ENCODE assay signal across 10 cellular contexts in genomic region chr9:35661756-35662350, GRCh38. TPM values are rescaled to one million over a fixed set of nuclear protein-coding genes. Genes with fewer than 3 reads are reported as not detected.
DNase-seq lines count a peak whose midpoint lies in the region; ATAC-seq, FAIRE-seq and TF ChIP-seq lines count a peak whose summit lies in the region.
"Had no signal": no experiment of that assay in that cellular context is flagged by ENCODE, and none has a peak within 500 bp of the region (broad histone marks: within the 10 kb centered on the region; RNA-seq: fewer than 3 reads in every experiment).

No MANE protein-coding gene starts in this region.

- H2AFZ ChIP-seq in ACC112 (ENCODE audit: low read length, unreplicated experiment): no peak overlapping the region
- H2AFZ ChIP-seq in GM12878 (ENCODE audit: control insufficient read depth, low read depth, low read length): no peak overlapping the region

- CTCF ChIA-PET in GM12878 (lab: Yijun Ruan, JAX): interaction anchor here (0.6 to 13.5 kb wide), 23 partner anchors 9 to 164 kb away, joined by 3 to 227 read pairs (median 7); partner anchors contain the start of genes CA9, CREB3, HINT2 and SIT1

- peaks cover 29% of the 10 kb centered on the region for H3K79me2 ChIP-seq in ACC112 (ENCODE audit: control insufficient read depth, insufficient read depth, low read length, unreplicated experiment)
- H3K79me2 ChIP-seq in GM12878 (ENCODE audit: control insufficient read depth, insufficient read depth, low read length): peaks cover 43% of the 10 kb centered on the region

- RAD21 ChIA-PET in GM12878 (lab: Charles Lee; ENCODE audit: unreplicated experiment): interaction anchor here (0.5 to 9.7 kb wide), 10 partner anchors 14 to 165 kb away, joined by 3 to 95 read pairs (median 7); partner anchors contain the start of genes CREB3, GBA2, RGP1 and SIT1

- DNase-seq in Jurkat, Clone E6-1 (ENCODE audit: low read depth, low spot score): peak; percentile 55
- no peak for DNase-seq in GM12878 (ENCODE audit: low read depth, low spot score)
- DNase-seq in naive thymus-derived CD8-positive, alpha-beta T cell: peak in 4 of 10 donors; percentile 30 to 46 (median 38)
- no peak for DNase-seq in cerebellum (ENCODE audit: low spot score)
- DNase-seq in GM19240 (ENCODE audit: insufficient read length, low spot score): no peak
- no peak for DNase-seq in A172 (ENCODE audit: low spot score)
- DNase-seq: upper lobe of right lung had no signal

- H3K9ac ChIP-seq in GM12878 (ENCODE audit: control insufficient read depth, insufficient read depth, low read length): peak overlapping the region; percentile 9; the same call in 1 of the 2 replicates

- intact Hi-C loops in GM12878 (cut with micrococcal nuclease; ENCODE audit: unreplicated experiment): no loop called here

- H3K4me1 ChIP-seq in ACC112 (ENCODE audit: control insufficient read depth, insufficient read depth, low read length, unreplicated experiment) (peaks cover 69% of the 10 kb centered on the region), GM12878 (ENCODE audit: control insufficient read depth, insufficient read depth, low read length) (peaks cover 43% of the 10 kb centered on the region)

- WGBS in GM12878 (ENCODE audit: insufficient coverage, insufficient replicate concordance, low lambda C conversion rate, missing lambda C conversion rate): 53% methylated on average over 3 of the region's 3 CpGs

- TF ChIP-seq EP300 in GM12878 (IDR thresholded peaks at IDR 0.05; ENCODE audit: borderline replicate concordance in 1 of 2, control insufficient read depth in 1 of 2, low read depth in 2 of 2, low read length in 2 of 2): no peak

- TF ChIP-seq POLR2A in GM12878 (IDR thresholded peaks at IDR 0.05; ENCODE audit: low read depth, low read length): peak; percentile 1; the same call in 1 of the 2 replicates

- H3K4me3 Mint-ChIP-seq in naive thymus-derived CD8-positive, alpha-beta T cell: peak overlapping the region; percentile 54 to 80 (median 72)

- H3K27me3 Mint-ChIP-seq in naive thymus-derived CD8-positive, alpha-beta T cell: peaks cover 0 to 5% (median 0%) of the 10 kb centered on the region in 5 donors

- POLR2A ChIA-PET in GM12878 (lab: Charles Lee): interaction anchor here (0.7 to 10.9 kb wide), 12 partner anchors 11 to 150 kb away, joined by 3 to 163 read pairs (median 4); partner anchors contain the start of genes CA9, CREB3, SIT1 and SPAG8
- POLR2A ChIA-PET in naive thymus-derived CD8-positive, alpha-beta T cell (lab: Charles Lee): interaction anchor here (1.0 to 8.7 kb wide), 5 partner anchors 15 to 70 kb away, joined by 3 to 180 read pairs (median 6); partner anchors contain the start of genes CREB3, SIT1 and TLN1

- FAIRE-seq in GM12878 (lab: Jason Lieb, UNC): no peak

- no peak overlapping the region for H3K4me3 ChIP-seq in ACC112 (ENCODE audit: low read depth, low read length)
- H3K4me3 ChIP-seq in Jurkat, Clone E6-1 (ENCODE audit: low read length): peak overlapping the region; percentile 20
- H3K4me3 ChIP-seq in GM12878: 0 out of 2 replicates have a peak overlapping the region, but pooled peaks have one; percentile 18
- H3K4me3 ChIP-seq: upper lobe of right lung had no signal

- no peak for TF ChIP-seq RAD21 in GM12878 (IDR thresholded peaks at IDR 0.05; ENCODE audit: insufficient read depth, low read depth, low read length)

- TF ChIP-seq CTCF in GM12878 (IDR thresholded peaks at IDR 0.05 in 2 of 3, conservative IDR thresholded peaks at IDR 0.05 in 1 of 3; ENCODE audit: control insufficient read depth in 2 of 3, extremely low read depth in 1 of 3, insufficient read depth in 1 of 3, low read depth in 3 of 3, low read length in 3 of 3): no peak

- H3K4me2 ChIP-seq in GM12878 (ENCODE audit: control insufficient read depth, insufficient read depth): peak overlapping the region; percentile 55

- H3K9me3 Mint-ChIP-seq in naive thymus-derived CD8-positive, alpha-beta T cell: peaks cover 0 to 6% (median 0%) of the 10 kb centered on the region in 9 donors

- no TSS peak for BruUV-seq in GM12878 (replicated peaks; lab: Mats Ljungman, UMichigan)

- peak overlapping the region; percentile 99 for H3K27ac ChIP-seq in ACC112 (ENCODE audit: low read depth, low read length)
- peak overlapping the region; percentile 45 for H3K27ac ChIP-seq in GM12878 (ENCODE audit: control insufficient read depth, insufficient read depth)

- H3K36me3 ChIP-seq in ACC112 (ENCODE audit: insufficient read depth, low read length) (0 out of 2 replicates have a peak, but pooled peaks cover 6% of the 10 kb centered on the region), GM12878 (ENCODE audit: control insufficient read depth in 2 of 2, insufficient read depth in 2 of 2, low read length in 1 of 2) (peaks cover 6 to 9% of the 10 kb centered on the region in 2 experiments; a peak in 3 of 4 replicates)

- H4K20me1 ChIP-seq in GM12878 (ENCODE audit: control insufficient read depth, insufficient read depth): no peaks in the 10 kb centered on the region

- H3K27me3 ChIP-seq in ACC112 (ENCODE audit: insufficient read depth, low read length) (no peaks in the 10 kb centered on the region), GM12878 (replicated peaks in 1 of 2; ENCODE audit: control insufficient read depth in 2 of 2, insufficient read depth in 2 of 2, low read length in 1 of 2) (no peaks in the 10 kb centered on the region)
- H3K27me3 ChIP-seq: upper lobe of right lung had no signal

- in situ Hi-C loops in GM12878 (cut with MboI): no loop called here

- SMC1A ChIA-PET in GM12878 (lab: Charles Lee; ENCODE audit: uncharacterized antibody, unreplicated experiment): interaction anchor here (0.6 to 12.5 kb wide), 15 partner anchors 8 to 220 kb away, joined by 3 to 145 read pairs (median 3); partner anchors contain the start of genes CREB3, SIT1 and TLN1

- H3K9me3 ChIP-seq in GM12878 (replicated peaks; ENCODE audit: control insufficient read depth, insufficient read depth, low read length): no peaks in the 10 kb centered on the region
- H3K9me3 ChIP-seq: upper lobe of right lung had no signal

- ATAC-seq in GM12878 (no peak), GM19351 (IDR thresholded peaks at IDR 0.05; ENCODE audit: unreplicated experiment) (no peak)
- ATAC-seq in naive thymus-derived CD8-positive, alpha-beta T cell: no peak
- ATAC-seq: SK-N-SH treated with all-trans-retinoic acid at 6 μM for 48 hours, upper lobe of right lung had no signal

- peaks cover 46 to 91% (median 86%) of the 10 kb centered on the region in 4 donors for H3K4me1 Mint-ChIP-seq in naive thymus-derived CD8-positive, alpha-beta T cell

- H3K27ac Mint-ChIP-seq in naive thymus-derived CD8-positive, alpha-beta T cell: peak overlapping the region; percentile 11 to 99 (median 86)

- peaks cover 4 to 29% (median 13%) of the 10 kb centered on the region in 3 donors for H3K36me3 Mint-ChIP-seq in naive thymus-derived CD8-positive, alpha-beta T cell

RNA-seq across cellular contexts. Expression of gene ARHGEF39, which starts 3.1 kb away (rescaled TPM):
- 23.1 TPM for polyA plus RNA-seq in Jurkat, Clone E6-1 (2012; ENCODE audit: insufficient read depth, insufficient read length)
- total RNA-seq in GM12878 (2013; cell fraction: nucleolus; rRNA removed): 9.9 and 10.8 TPM in 2 replicates
- 6.6 and 7.6 TPM in 2 replicates for total RNA-seq in GM12878 (2014; rRNA removed)
- total RNA-seq in GM12878 (2014; rRNA removed; fragmentation: Illumina TruSeq; extraction: Trizol): 8.0 and 8.2 TPM in 2 replicates
- 12.4 and 14.1 TPM in 2 replicates for total RNA-seq in GM12878 (2021)
- polyA plus RNA-seq in GM12878 (2011; ENCODE audit: low read depth): 16.4 TPM
- polyA plus RNA-seq in GM12878 (2011; rRNA removed): 10.8 and 12.3 TPM in 2 replicates
- 13.5 and 13.9 TPM in 2 replicates for polyA plus RNA-seq in GM12878 (2011; cell fraction: cytosol; rRNA removed)
- 25.2 and 38.3 TPM in 2 replicates for polyA plus RNA-seq in GM12878 (2011; cell fraction: nucleus; rRNA removed)
- polyA plus RNA-seq in GM12878 (2012): 4.5 and 7.6 TPM in 2 replicates
- polyA plus RNA-seq in GM12878 (2014; fragmentation: Illumina TruSeq; extraction: Trizol): 12.4 and 15.2 TPM in 2 replicates
- 1 to 10 TPM; 2.0 to 5.0 TPM for polyA plus RNA-seq in GM12878 (2014; fragmentation: Nextera tagmentation; extraction: Ambion mirVana)
- polyA plus RNA-seq in GM12878 (2014; rRNA removed): 14.8 TPM in 2 replicates
- polyA plus RNA-seq in GM12878 (2016; fragmentation: Nextera tagmentation; extraction: Ambion mirVana): 10 to 100 TPM; 25.3 to 28.9 TPM
- polyA minus RNA-seq in GM12878 (2011; rRNA and poly(A)+ RNA removed): 14.3 and 15.0 TPM in 2 replicates
- 5.8 and 6.3 TPM in 2 replicates for polyA minus RNA-seq in GM12878 (2011; cell fraction: cytosol; rRNA and poly(A)+ RNA removed)
- polyA minus RNA-seq in GM12878 (2011; cell fraction: nucleus; rRNA and poly(A)+ RNA removed): 27.9 and 30.0 TPM in 2 replicates
- under 1 TPM in 1 of 2 experiments, not detected in 1; 0.29 TPM for total RNA-seq in naive thymus-derived CD8-positive, alpha-beta T cell
- under 1 TPM; 0.13 to 0.25 (median 0.24) TPM for polyA plus RNA-seq in naive thymus-derived CD8-positive, alpha-beta T cell
- 1.3 TPM for total RNA-seq in cerebellum
- 2.5 and 3.6 TPM in 2 replicates for total RNA-seq in A172 (2014; rRNA removed; shearing (Covaris generic))

RNA-seq across cellular contexts. Expression of gene CCDC107, which starts 3.8 kb away (rescaled TPM):
- 38.7 TPM for polyA plus RNA-seq in Jurkat, Clone E6-1 (2012; ENCODE audit: insufficient read depth, insufficient read length)
- 6.3 and 7.0 TPM in 2 replicates for total RNA-seq in GM12878 (2013; cell fraction: nucleolus; rRNA removed)
- total RNA-seq in GM12878 (2014; rRNA removed): 9.4 and 13.2 TPM in 2 replicates
- total RNA-seq in GM12878 (2014; rRNA removed; fragmentation: Illumina TruSeq; extraction: Trizol): 6.2 and 6.3 TPM in 2 replicates
- total RNA-seq in GM12878 (2021): 10.6 and 11.8 TPM in 2 replicates
- polyA plus RNA-seq in GM12878 (2011; ENCODE audit: low read depth): 4.9 TPM
- 8.6 and 10.5 TPM in 2 replicates for polyA plus RNA-seq in GM12878 (2011; rRNA removed)
- 8.7 and 13.0 TPM in 2 replicates for polyA plus RNA-seq in GM12878 (2011; cell fraction: cytosol; rRNA removed)
- 9.3 and 11.8 TPM in 2 replicates for polyA plus RNA-seq in GM12878 (2011; cell fraction: nucleus; rRNA removed)
- polyA plus RNA-seq in GM12878 (2012): 11.4 and 12.6 TPM in 2 replicates
- 5.9 and 6.7 TPM in 2 replicates for polyA plus RNA-seq in GM12878 (2014; fragmentation: Illumina TruSeq; extraction: Trizol)
- polyA plus RNA-seq in GM12878 (2014; fragmentation: Nextera tagmentation; extraction: Ambion mirVana): under 1 TPM; 0.19 to 0.90 TPM
- polyA plus RNA-seq in GM12878 (2014; rRNA removed): 14.3 and 16.0 TPM in 2 replicates
- 10 to 100 TPM; 15.6 to 18.3 TPM for polyA plus RNA-seq in GM12878 (2016; fragmentation: Nextera tagmentation; extraction: Ambion mirVana)
- 3.4 and 6.7 TPM in 2 replicates for polyA minus RNA-seq in GM12878 (2011; rRNA and poly(A)+ RNA removed)
- 2.3 and 3.1 TPM in 2 replicates for polyA minus RNA-seq in GM12878 (2011; cell fraction: cytosol; rRNA and poly(A)+ RNA removed)
- polyA minus RNA-seq in GM12878 (2011; cell fraction: nucleus; rRNA and poly(A)+ RNA removed): 2.8 and 4.1 TPM in 2 replicates
- 10 to 100 TPM; 13.8 to 16.6 TPM for total RNA-seq in naive thymus-derived CD8-positive, alpha-beta T cell
- 10 to 100 TPM; 45.9 to 59.0 (median 51.5) TPM for polyA plus RNA-seq in naive thymus-derived CD8-positive, alpha-beta T cell
- total RNA-seq in cerebellum: 8.9 TPM
- 5.7 and 12.6 TPM in 2 replicates for total RNA-seq in A172 (2014; rRNA removed; shearing (Covaris generic))

RNA-seq across cellular contexts. Expression of gene RMRP, which starts 4.0 kb away (rescaled TPM):
- not detected for polyA plus RNA-seq in Jurkat, Clone E6-1 (2012; ENCODE audit: insufficient read depth, insufficient read length)
- total RNA-seq in GM12878 (2013; cell fraction: nucleolus; rRNA removed): 15,728 and 37,247 TPM in 2 replicates
- total RNA-seq in GM12878 (2014; rRNA removed) (34,892 and 42,450 TPM in 2 replicates), GM12878 (2014; rRNA removed; fragmentation: Illumina TruSeq; extraction: Trizol) (6,746 and 12,076 TPM in 2 replicates), GM12878 (2021) (18,533 and 18,901 TPM in 2 replicates), cerebellum (172,488 TPM)
- not detected for polyA plus RNA-seq in GM12878 (2011; ENCODE audit: low read depth)
- polyA plus RNA-seq in GM12878 (2011; rRNA removed) (3.8 and 12.0 TPM in 2 replicates), GM12878 (2014; fragmentation: Illumina TruSeq; extraction: Trizol) (not detected in 2 replicates), GM12878 (2014; fragmentation: Nextera tagmentation; extraction: Ambion mirVana) (not detected), GM12878 (2014; rRNA removed) (760 and 1,065 TPM in 2 replicates), GM12878 (2016; fragmentation: Nextera tagmentation; extraction: Ambion mirVana) (10 to 100 TPM in 1 of 2 experiments, not detected in 1; 13.3 TPM)
- polyA plus RNA-seq in GM12878 (2011; cell fraction: cytosol; rRNA removed): 152 TPM in 1 of 2 replicates, not detected in the other
- polyA plus RNA-seq in GM12878 (2011; cell fraction: nucleus; rRNA removed): 4,598 and 4,771 TPM in 2 replicates
- polyA plus RNA-seq in GM12878 (2012): 62.9 TPM in 1 of 2 replicates, not detected in the other
- 9,902 and 51,214 TPM in 2 replicates for polyA minus RNA-seq in GM12878 (2011; rRNA and poly(A)+ RNA removed)
- polyA minus RNA-seq in GM12878 (2011; cell fraction: cytosol; rRNA and poly(A)+ RNA removed): 10,750 and 21,317 TPM in 2 replicates
- polyA minus RNA-seq in GM12878 (2011; cell fraction: nucleus; rRNA and poly(A)+ RNA removed): 140,969 and 152,974 TPM in 2 replicates
- over 10,000 TPM; 14,495 to 21,271 TPM for total RNA-seq in naive thymus-derived CD8-positive, alpha-beta T cell
- 10 to 100 TPM in 1 of 3 donors, not detected in 2; 33.0 TPM for polyA plus RNA-seq in naive thymus-derived CD8-positive, alpha-beta T cell
- 1,768 and 6,657 TPM in 2 replicates for total RNA-seq in A172 (2014; rRNA removed; shearing (Covaris generic))

RNA-seq across cellular contexts. Expression of gene SIT1, which starts 11.1 kb away (rescaled TPM):
- polyA plus RNA-seq in Jurkat, Clone E6-1 (2012; ENCODE audit: insufficient read depth, insufficient read length): 230 TPM
- 31.5 and 33.0 TPM in 2 replicates for total RNA-seq in GM12878 (2013; cell fraction: nucleolus; rRNA removed)
- 115 and 119 TPM in 2 replicates for total RNA-seq in GM12878 (2014; rRNA removed)
- total RNA-seq in GM12878 (2014; rRNA removed; fragmentation: Illumina TruSeq; extraction: Trizol): 55.0 and 55.6 TPM in 2 replicates
- 83.3 and 84.9 TPM in 2 replicates for total RNA-seq in GM12878 (2021)
- 38.2 TPM for polyA plus RNA-seq in GM12878 (2011; ENCODE audit: low read depth)
- polyA plus RNA-seq in GM12878 (2011; rRNA removed): 20.1 and 29.1 TPM in 2 replicates
- polyA plus RNA-seq in GM12878 (2011; cell fraction: cytosol; rRNA removed): 42.7 and 45.9 TPM in 2 replicates
- 16.1 and 23.4 TPM in 2 replicates for polyA plus RNA-seq in GM12878 (2011; cell fraction: nucleus; rRNA removed)
- 88.6 and 91.7 TPM in 2 replicates for polyA plus RNA-seq in GM12878 (2012)
- polyA plus RNA-seq in GM12878 (2014; fragmentation: Illumina TruSeq; extraction: Trizol): 26.3 and 44.9 TPM in 2 replicates
- 10 to 100 TPM in 1 of 2 experiments, under 1 TPM in 1; 0.97 to 12.1 TPM for polyA plus RNA-seq in GM12878 (2014; fragmentation: Nextera tagmentation; extraction: Ambion mirVana)
- 137 and 147 TPM in 2 replicates for polyA plus RNA-seq in GM12878 (2014; rRNA removed)
- 10 to 100 TPM; 63.8 to 77.8 TPM for polyA plus RNA-seq in GM12878 (2016; fragmentation: Nextera tagmentation; extraction: Ambion mirVana)
- 5.4 and 16.1 TPM in 2 replicates for polyA minus RNA-seq in GM12878 (2011; rRNA and poly(A)+ RNA removed)
- polyA minus RNA-seq in GM12878 (2011; cell fraction: cytosol; rRNA and poly(A)+ RNA removed): 3.6 and 8.9 TPM in 2 replicates
- polyA minus RNA-seq in GM12878 (2011; cell fraction: nucleus; rRNA and poly(A)+ RNA removed): 4.1 and 5.0 TPM in 2 replicates
- total RNA-seq in naive thymus-derived CD8-positive, alpha-beta T cell: 10 to 100 TPM; 24.2 to 25.4 TPM
- polyA plus RNA-seq in naive thymus-derived CD8-positive, alpha-beta T cell: 100 to 1,000 TPM in 1 of 3 donors, 10 to 100 TPM in 2; 82.2 to 128 (median 91.6) TPM
- not detected for total RNA-seq in cerebellum
- total RNA-seq in A172 (2014; rRNA removed; shearing (Covaris generic)): not detected in 2 replicates

RNA-seq across cellular contexts. Expression of gene CA9, which starts 11.9 kb away (rescaled TPM):
- 1.3 TPM for polyA plus RNA-seq in Jurkat, Clone E6-1 (2012; ENCODE audit: insufficient read depth, insufficient read length)
- total RNA-seq in GM12878 (2013; cell fraction: nucleolus; rRNA removed): 1.7 and 3.2 TPM in 2 replicates
- 2.7 and 5.8 TPM in 2 replicates for total RNA-seq in GM12878 (2014; rRNA removed)
- 0.89 and 1.3 TPM in 2 replicates for total RNA-seq in GM12878 (2014; rRNA removed; fragmentation: Illumina TruSeq; extraction: Trizol)
- total RNA-seq in GM12878 (2021): 4.0 TPM in 2 replicates
- polyA plus RNA-seq in GM12878 (2011; ENCODE audit: low read depth): 3.7 TPM
- 4.7 and 6.6 TPM in 2 replicates for polyA plus RNA-seq in GM12878 (2011; rRNA removed)
- 4.1 and 7.5 TPM in 2 replicates for polyA plus RNA-seq in GM12878 (2011; cell fraction: cytosol; rRNA removed)
- 2.9 and 8.5 TPM in 2 replicates for polyA plus RNA-seq in GM12878 (2011; cell fraction: nucleus; rRNA removed)
- 3.2 and 5.9 TPM in 2 replicates for polyA plus RNA-seq in GM12878 (2012)
- 0.68 and 1.2 TPM in 2 replicates for polyA plus RNA-seq in GM12878 (2014; fragmentation: Illumina TruSeq; extraction: Trizol)
- 1 to 10 TPM in 1 of 2 experiments, under 1 TPM in 1; 0.79 to 1.2 TPM for polyA plus RNA-seq in GM12878 (2014; fragmentation: Nextera tagmentation; extraction: Ambion mirVana)
- polyA plus RNA-seq in GM12878 (2014; rRNA removed): 1.2 and 2.6 TPM in 2 replicates
- polyA plus RNA-seq in GM12878 (2016; fragmentation: Nextera tagmentation; extraction: Ambion mirVana): under 1 TPM; 0.53 to 0.74 TPM
- polyA minus RNA-seq in GM12878 (2011; rRNA and poly(A)+ RNA removed): 1.8 and 3.1 TPM in 2 replicates
- polyA minus RNA-seq in GM12878 (2011; cell fraction: cytosol; rRNA and poly(A)+ RNA removed): 3.3 and 4.8 TPM in 2 replicates
- polyA minus RNA-seq in GM12878 (2011; cell fraction: nucleus; rRNA and poly(A)+ RNA removed): 0.48 and 0.60 TPM in 2 replicates
- total RNA-seq in naive thymus-derived CD8-positive, alpha-beta T cell: not detected
- polyA plus RNA-seq in naive thymus-derived CD8-positive, alpha-beta T cell: not detected
- not detected for total RNA-seq in cerebellum
- not detected in 2 replicates for total RNA-seq in A172 (2014; rRNA removed; shearing (Covaris generic))
